In genomic region chr3:185842241-185842640, GRCh38 we compare ENCODE assay signal across 7 cellular contexts. TPM values are rescaled to one million over a fixed set of nuclear protein-coding genes. Genes with fewer than 3 reads are reported as not detected.
"Had no signal": no experiment of that assay in that cellular context is flagged by ENCODE, and none has a peak within 500 bp of the region (broad histone marks: within the 10 kb centered on the region; RNA-seq: fewer than 3 reads in every experiment).

No MANE protein-coding gene starts in this region.

- H3K4me3 Mint-ChIP-seq: IgD-negative memory B cell had no signal

- ATAC-seq: K562 had no signal

- DNase-seq: IMR-90, KBM-7, KG1 had no signal

- H3K4me1 Mint-ChIP-seq: IgD-negative memory B cell had no signal

- H3K27ac ChIP-seq: HL-60 had no signal

- H3K9me3 Mint-ChIP-seq: IgD-negative memory B cell had no signal

- H3K27ac Mint-ChIP-seq: IgD-negative memory B cell had no signal

- FAIRE-seq: HTR-8/SVneo, K562 had no signal

- H3K4me3 ChIP-seq: K562 had no signal

RNA-seq across cellular contexts. Expression of gene IGF2BP2, which starts 17.4 kb away (rescaled TPM):
- polyA plus RNA-seq: IgD-negative memory B cell had no signal
